In genomic region chr11:27653990-27654758, GRCh38 we compare ENCODE assay signal across 23 cellular contexts. TPM values are rescaled to one million over a fixed set of nuclear protein-coding genes. Genes with fewer than 3 reads are reported as not detected.
DNase-seq lines count a peak whose midpoint lies in the region; ATAC-seq, FAIRE-seq and TF ChIP-seq lines count a peak whose summit lies in the region.
"Had no signal": no experiment of that assay in that cellular context is flagged by ENCODE, and none has a peak within 500 bp of the region (broad histone marks: within the 10 kb centered on the region; RNA-seq: fewer than 3 reads in every experiment).

No MANE protein-coding gene starts in this region.

- H3K27ac Mint-ChIP-seq in WTC11 = peak overlapping the region; percentile 12; the same call in 1 of the 2 replicates
- H3K27ac Mint-ChIP-seq: CD4-positive, alpha-beta memory T cell had no signal

- POLR2A ChIA-PET in A549 (lab: Yijun Ruan, JAX) = no interaction called here
- POLR2A ChIA-PET in IMR-90 (lab: Charles Lee; ENCODE audit: unreplicated experiment) = no interaction called here
- POLR2A ChIA-PET in WTC11 (lab: Charles Lee) = no interaction called here
- POLR2A ChIA-PET in OCI-LY7 (lab: Charles Lee) = no interaction called here

- H2BK5ac ChIP-seq in IMR-90 (ENCODE audit: low read depth, low read length, poor library complexity, severe bottlenecking) = peak overlapping the region; percentile 31

- H3K9me3 ChIP-seq in A549 (no peaks in the 10 kb centered on the region), IMR-90 (ENCODE audit: control insufficient read depth, insufficient read depth, low read length) (no peaks in the 10 kb centered on the region), OCI-LY7 (ENCODE audit: low read length) (no peaks in the 10 kb centered on the region)

- no peak overlapping the region for H2AK5ac ChIP-seq in IMR-90 (ENCODE audit: low read depth, low read length)

- H3K27ac ChIP-seq in A549 (no peak overlapping the region), IMR-90 (ENCODE audit: insufficient read depth, low read length) (no peak overlapping the region), OCI-LY7 (ENCODE audit: low read depth, low read length, poor library complexity, severe bottlenecking) (no peak overlapping the region)
- H3K27ac ChIP-seq: 22Rv1 had no signal

- no peak for TF ChIP-seq POLR2A in A549 (IDR thresholded peaks at IDR 0.05; ENCODE audit: low read length)
- no peak for TF ChIP-seq POLR2A in IMR-90 (IDR thresholded peaks at IDR 0.05; ENCODE audit: low read depth, low read length)

- no peak overlapping the region for H2BK120ac ChIP-seq in IMR-90 (ENCODE audit: low read depth, low read length)

- no peak overlapping the region for H3K4ac ChIP-seq in IMR-90 (ENCODE audit: low read depth, low read length)

- no TSS peak for BruUV-seq in IMR-90 (replicated peaks; lab: Mats Ljungman, UMichigan)
- no TSS peak for BruUV-seq in OCI-LY7 (replicated peaks; lab: Mats Ljungman, UMichigan)

- H3K56ac ChIP-seq in IMR-90 (ENCODE audit: extremely low read depth, insufficient read depth, low read length) = no peak overlapping the region

- intact Hi-C loops in IMR-90 (cut with micrococcal nuclease) (no loop called here), OCI-LY7 (cut with micrococcal nuclease; ENCODE audit: unreplicated experiment) (no loop called here)

- ATAC-seq in A549 (no peak), IMR-90 (ENCODE audit: low read depth) (no peak), WTC11 (no peak), GM18907 (IDR thresholded peaks at IDR 0.05; ENCODE audit: unreplicated experiment) (no peak)

- no peaks in the 10 kb centered on the region for H3K79me2 ChIP-seq in OCI-LY7 (ENCODE audit: insufficient read depth, low read depth, low read length)

- peaks cover 42% of the 10 kb centered on the region for H3K4me1 Mint-ChIP-seq in WTC11
- H3K4me1 Mint-ChIP-seq: CD4-positive, alpha-beta memory T cell had no signal

- H4K91ac ChIP-seq in IMR-90 (ENCODE audit: insufficient read depth, low read depth, low read length) = no peak overlapping the region

- dilution Hi-C loops in IMR-90 (cut with HindIII; ENCODE audit: low sequenced_read_pairs, unreplicated experiment) = no loop called here

- no peak overlapping the region for H2BK15ac ChIP-seq in IMR-90 (ENCODE audit: low read depth, low read length)

- no peak for TF ChIP-seq EP300 in A549 (IDR thresholded peaks at IDR 0.05)

- H4K5ac ChIP-seq in IMR-90 (ENCODE audit: low read depth, low read length) = no peak overlapping the region

- H3K23ac ChIP-seq in IMR-90 (ENCODE audit: low read depth, low read length) = no peak overlapping the region

- H3K4me1 ChIP-seq in A549 (0 out of 3 replicates have a peak, but pooled peaks cover 8% of the 10 kb centered on the region), IMR-90 (ENCODE audit: control insufficient read depth, insufficient read depth, low read length) (peaks cover 4% of the 10 kb centered on the region; the same call in 1 of the 2 replicates), OCI-LY7 (ENCODE audit: insufficient read depth, low read length, poor library complexity, severe bottlenecking) (no peaks in the 10 kb centered on the region)

- H3K4me2 ChIP-seq in A549 (no peak overlapping the region), IMR-90 (ENCODE audit: low read depth, low read length) (no peak overlapping the region), OCI-LY7 (ENCODE audit: low read length) (no peak overlapping the region)

- peaks cover 22% of the 10 kb centered on the region for H3K36me3 Mint-ChIP-seq in WTC11

- H3K18ac ChIP-seq in IMR-90 (ENCODE audit: low read depth, low read length) = no peak overlapping the region

- H3K79me1 ChIP-seq in IMR-90 (ENCODE audit: low read depth in 1 of 2, low read length in 2 of 2) = peaks cover 13 to 50% of the 10 kb centered on the region in 2 experiments

- peak; percentile 85 for FAIRE-seq in A549 (lab: Jason Lieb, UNC)
- FAIRE-seq: GM12891, GM18507, H54 had no signal

- 89% methylated on average over 8 of the region's 8 CpGs for WGBS in A549 (ENCODE audit: missing lambda C conversion rate)
- WGBS in IMR-90 (ENCODE audit: extremely low coverage in 2 of 2, insufficient read length in 1 of 2), 2 experiments = no CpG with 5 or more reads among the region's 8 CpGs

- H3K14ac ChIP-seq in IMR-90 (replicated peaks; ENCODE audit: low read depth, low read length) = no peak overlapping the region

- TF ChIP-seq CTCF in A549 (IDR thresholded peaks at IDR 0.05) (no peak), IMR-90 (conservative IDR thresholded peaks at IDR 0.05; ENCODE audit: low read depth, low read length) (no peak), WTC11 (IDR thresholded peaks at IDR 0.05) (no peak), OCI-LY7 (conservative IDR thresholded peaks at IDR 0.05; ENCODE audit: low read length) (no peak)

- no peaks in the 10 kb centered on the region for H3K9me2 ChIP-seq in OCI-LY7 (ENCODE audit: insufficient read depth, low read length)

- H4K8ac ChIP-seq in IMR-90 (ENCODE audit: low read depth in 2 of 2, low read length in 2 of 2) = no peak overlapping the region

- H3K4me3 Mint-ChIP-seq in WTC11 = no peak overlapping the region
- H3K4me3 Mint-ChIP-seq: CD4-positive, alpha-beta memory T cell had no signal

- no peaks in the 10 kb centered on the region for H3K27me3 ChIP-seq in IMR-90 (ENCODE audit: control insufficient read depth, insufficient read depth, low read length)

- H3K4me3 ChIP-seq in A549 (no peak overlapping the region), IMR-90 (ENCODE audit: insufficient read depth, low read depth, low read length) (no peak overlapping the region), OCI-LY7 (ENCODE audit: low read depth, low read length, poor library complexity, severe bottlenecking) (no peak overlapping the region)

- H4K20me1 ChIP-seq in IMR-90 (ENCODE audit: insufficient read depth, low read length) (peaks cover 92% of the 10 kb centered on the region), OCI-LY7 (ENCODE audit: insufficient read depth, low read length) (no peaks in the 10 kb centered on the region)

- in situ Hi-C loops in IMR-90 (cut with MboI; ENCODE audit: low sequenced_read_pairs) = no loop called here

- H3K9ac ChIP-seq in IMR-90 (ENCODE audit: low read depth, low read length) = no peak overlapping the region

- CTCF ChIA-PET in A549 (lab: Yijun Ruan, JAX) (no interaction called here), IMR-90 (lab: Yijun Ruan, JAX) (no interaction called here), WTC11 (lab: Charles Lee) (no interaction called here), OCI-LY7 (lab: Charles Lee; ENCODE audit: unreplicated experiment) (no interaction called here)

- no peak overlapping the region for H2AK9ac ChIP-seq in IMR-90 (replicated peaks; ENCODE audit: low read depth, low read length, poor library complexity)

- H2BK20ac ChIP-seq in IMR-90 (ENCODE audit: low read depth, low read length) = no peak overlapping the region

- DNase-seq in A549 (ENCODE audit: low read depth in 1 of 2, low spot score in 1 of 2) (no peak), IMR-90 (no peak), SK-N-DZ (ENCODE audit: low spot score) (peak; percentile 97), WTC11 (ENCODE audit: low spot score) (no peak), OCI-LY7 (ENCODE audit: low spot score) (no peak), midbrain (lab: John Stamatoyannopoulos, UW) (no peak), NCI-H446 treated with DMSO at 0.1 percent for 48 hours (lab: John Stamatoyannopoulos, UW) (no peak)
- DNase-seq: ACHN; AML-193; C1 segment of cervical spinal cord; Calu3; CD4-positive, alpha-beta memory T cell; COR-L47; DMS53; DMS79 treated with DMSO at 0.1 percent for 48 hours; GF-D8; GOT3; HCEC 1CT had no signal

- H2AFZ ChIP-seq in IMR-90 (replicated peaks; ENCODE audit: low read length, poor library complexity) = no peak overlapping the region
- H2AFZ ChIP-seq in OCI-LY7 (ENCODE audit: low read length) = no peak overlapping the region

- H3K36me3 ChIP-seq in IMR-90 (ENCODE audit: control insufficient read depth, insufficient read depth, low read length) = peaks cover 42% of the 10 kb centered on the region
- no peaks in the 10 kb centered on the region for H3K36me3 ChIP-seq in OCI-LY7 (ENCODE audit: insufficient read depth, low read length)

- H3K27me3 Mint-ChIP-seq in WTC11 (ENCODE audit: low read depth) = no peaks in the 10 kb centered on the region
- H3K27me3 Mint-ChIP-seq: CD4-positive, alpha-beta memory T cell had no signal

- TF ChIP-seq RAD21 in A549 (conservative IDR thresholded peaks at IDR 0.05 in 1 of 2, IDR thresholded peaks at IDR 0.05 in 1 of 2) (no peak), IMR-90 (IDR thresholded peaks at IDR 0.05; ENCODE audit: low read length) (no peak)

- H3K9me3 Mint-ChIP-seq in WTC11 = peaks cover 3% of the 10 kb centered on the region
- H3K9me3 Mint-ChIP-seq: CD4-positive, alpha-beta memory T cell had no signal

- peaks cover 21% of the 10 kb centered on the region; the same call in 1 of the 2 replicates for H3K9me1 ChIP-seq in IMR-90 (ENCODE audit: insufficient read depth, low read length)

TF ChIP-seq in A549, 52 proteins besides CTCF, POLR2A, EP300 and RAD21 (continues in another document):
- TF ChIP-seq RNF2 (IDR thresholded peaks at IDR 0.05; ENCODE audit: borderline replicate concordance, low read depth) = no peak
- TF ChIP-seq HOXB5 (CRISPR knock-in tag; IDR thresholded peaks at IDR 0.05) = no peak
- TF ChIP-seq SMC3 (IDR thresholded peaks at IDR 0.05) = no peak
- no peak for TF ChIP-seq KDM1A (IDR thresholded peaks at IDR 0.05; ENCODE audit: low read depth)

TF ChIP-seq in IMR-90, 13 proteins besides CTCF, POLR2A, EP300 and RAD21 (continues in another document):
- TF ChIP-seq RFX5 (IDR thresholded peaks at IDR 0.05; ENCODE audit: low read depth, low read length) = no peak

TF ChIP-seq in WTC11, 78 proteins besides CTCF, POLR2A, EP300 and RAD21 (continues in another document):
- no peak for TF ChIP-seq MXD4 (CRISPR knock-in tag; IDR thresholded peaks at IDR 0.05; ENCODE audit: borderline replicate concordance)
- TF ChIP-seq NFYB (CRISPR knock-in tag; conservative IDR thresholded peaks at IDR 0.05; ENCODE audit: low read depth) = no peak

RNA-seq across cellular contexts. Expression of gene BDNF, which starts 46.1 kb away (rescaled TPM):
- polyA plus RNA-seq in A549 (2011; rRNA removed) (25.4 and 33.7 TPM in 2 replicates), A549 (2017; fragmentation: RNase III; extraction: RNeasy Plus Mini Kit Qiagen cat#74134 plus additional on column Dnase treatment) (15.6 to 18.8 TPM (median 16.4 TPM) in 3 replicates), IMR-90 (2012; rRNA removed) (91.9 and 94.8 TPM in 2 replicates)
- 11.5 and 13.1 TPM in 2 replicates for polyA plus RNA-seq in A549 (2012; cell fraction: cytosol; rRNA removed)
- polyA plus RNA-seq in A549 (2012; cell fraction: nucleus; rRNA removed) = 14.7 and 21.5 TPM in 2 replicates
- 22.4 and 27.3 TPM in 2 replicates for polyA minus RNA-seq in A549 (2011; rRNA and poly(A)+ RNA removed)
- total RNA-seq in IMR-90 (2012; rRNA removed) (152 and 174 TPM in 2 replicates), WTC11 (2021) (4.6 to 5.0 TPM (median 4.8 TPM) in 3 replicates), OCI-LY7 (2022) (not detected in 2 replicates)
- 50.7 and 60.1 TPM in 2 replicates for polyA plus RNA-seq in IMR-90 (2012; cell fraction: cytosol; rRNA removed)
- 65.9 and 184 TPM in 2 replicates for polyA plus RNA-seq in IMR-90 (2012; cell fraction: nucleus; rRNA removed; ENCODE audit: low replicate concordance)
- 16.5 and 17.5 TPM in 2 replicates for polyA plus RNA-seq in SK-N-DZ (2014; cell fraction: cytosol; rRNA removed)
- polyA plus RNA-seq in SK-N-DZ (2014; cell fraction: nucleus; rRNA removed) = 15.7 and 17.1 TPM in 2 replicates
- not detected in 2 replicates for total RNA-seq in OCI-LY7 (2014; rRNA removed; shearing (Covaris generic))
- total RNA-seq: CD4-positive, alpha-beta memory T cell had no signal
- polyA plus RNA-seq: CD4-positive, alpha-beta memory T cell had no signal

Comparison
In these comparisons a context has a peak if more than half of its experiments do, and no peak if none do; other contexts are left out.
1. RNA of gene BDNF, which starts 46.1 kb away (total RNA-seq): 152 to 174 TPM in IMR-90; 4.6 to 5.0 TPM in WTC11 and not detected in OCI-LY7; every median in the first group is over 10 times any median in the second.